Comparison of ENCODE assay signal across 1 cellular context in the genomic region with DNA sequence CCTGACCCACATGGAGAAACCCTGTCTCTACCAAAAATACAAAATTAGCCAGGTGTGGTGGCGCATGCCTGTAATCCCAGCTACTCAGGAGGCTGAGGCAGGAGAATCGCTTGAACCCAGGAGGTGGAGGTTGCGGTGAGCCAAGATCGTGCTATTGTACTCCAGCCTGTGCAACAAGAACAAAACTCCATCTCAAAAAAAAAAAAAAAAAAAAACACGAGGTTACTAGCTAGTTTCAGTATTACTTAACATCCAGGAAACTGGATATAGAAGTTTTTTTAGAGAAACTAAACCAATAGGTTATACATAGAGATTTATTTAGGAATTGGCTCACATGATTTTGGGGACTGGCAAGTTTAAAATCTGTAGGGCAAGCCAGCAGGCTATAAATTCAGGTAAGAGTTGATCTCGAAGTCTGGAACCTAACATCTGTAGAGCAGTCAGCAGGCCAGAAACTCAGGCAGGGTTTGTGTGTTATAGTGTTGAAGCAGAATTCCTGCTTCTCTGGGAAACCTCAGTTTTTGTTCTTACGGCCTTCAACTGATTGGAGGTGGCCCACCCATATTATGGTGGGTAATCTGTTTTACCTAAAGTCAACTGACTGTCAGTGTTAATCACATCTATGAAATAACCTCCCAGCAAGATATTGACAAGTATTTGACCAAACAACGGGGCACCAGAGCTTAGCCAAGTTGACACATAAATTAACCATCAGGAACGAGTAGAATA.
TF ChIP-seq lines count a peak whose summit lies in the region.

No MANE protein-coding gene starts in this region.

TF ChIP-seq in K562, 482 proteins besides CTCF, POLR2A, EP300 and RAD21:
- TF ChIP-seq ZNF134 (CRISPR knock-in tag; conservative IDR thresholded peaks at IDR 0.05) = peak; percentile 89
